10 cellular contexts compared by ENCODE assay signal in the genomic region with DNA sequence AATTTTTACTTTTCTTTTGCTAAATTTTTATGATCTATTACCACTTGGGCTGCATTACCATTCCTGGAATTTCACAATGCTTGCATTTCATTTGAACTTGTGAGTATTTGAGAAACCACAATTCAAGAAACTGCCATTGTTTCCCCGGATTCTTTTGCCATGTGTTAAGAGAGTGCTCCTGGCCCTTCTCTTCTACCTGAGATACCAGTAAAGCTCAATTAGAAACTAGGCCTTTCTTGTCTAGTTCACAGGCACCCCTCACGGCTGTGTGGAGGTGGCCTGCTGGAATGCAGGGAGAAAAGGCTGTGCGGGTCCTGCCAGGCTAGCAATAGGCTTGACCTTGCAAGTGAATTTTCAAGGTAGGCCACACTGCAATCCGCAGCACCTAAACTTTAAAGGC. TPM values are rescaled to one million over a fixed set of nuclear protein-coding genes. Genes with fewer than 3 reads are reported as not detected.
DNase-seq lines count a peak whose midpoint lies in the region; ATAC-seq and TF ChIP-seq lines count a peak whose summit lies in the region.
"Had no signal": no experiment of that assay in that cellular context is flagged by ENCODE, and none has a peak within 500 bp of the region (broad histone marks: within the 10 kb centered on the region; RNA-seq: fewer than 3 reads in every experiment).

No MANE protein-coding gene starts in this region.

- TF ChIP-seq CTCF in WERI-Rb-1 (IDR thresholded peaks at IDR 0.05; ENCODE audit: low read depth, low read length) = no peak

- no peaks in the 10 kb centered on the region for H3K36me3 ChIP-seq in WERI-Rb-1

- POLR2A ChIA-PET in HEK293T (lab: Yijun Ruan, JAX) = no interaction called here

- peak; percentile 56 for DNase-seq in GM03348 (ENCODE audit: low spot score)
- DNase-seq in glomerular visceral epithelial cell (ENCODE audit: extremely low spot score) = peak; percentile 72
- peak; percentile 89 for DNase-seq in renal cortical epithelial cell (ENCODE audit: low read depth)
- DNase-seq in WERI-Rb-1 = no peak
- DNase-seq in HEK293T (ENCODE audit: extremely low spot score) = no peak
- DNase-seq: CD8-positive, alpha-beta memory T cell; NCI-H82 had no signal

- CTCF ChIA-PET in HEK293T (lab: Yijun Ruan, JAX) = no interaction called here

- no peaks in the 10 kb centered on the region for H3K9me3 ChIP-seq in WERI-Rb-1 (ENCODE audit: severe bottlenecking)

- H3K27ac ChIP-seq in angular gyrus (ENCODE audit: low read depth, low read length) (peak overlapping the region; percentile 60), WERI-Rb-1 (no peak overlapping the region)

- H3K4me3 ChIP-seq in WERI-Rb-1 (ENCODE audit: low read depth, low read length) = no peak overlapping the region

- H3K27me3 ChIP-seq in WERI-Rb-1 (ENCODE audit: insufficient read depth, low read depth, severe bottlenecking) = no peaks in the 10 kb centered on the region

- ATAC-seq in HG02610 (IDR thresholded peaks at IDR 0.05; ENCODE audit: unreplicated experiment) (no peak), GM18861 (IDR thresholded peaks at IDR 0.05; ENCODE audit: unreplicated experiment) (no peak)

TF ChIP-seq in HEK293T, 16 proteins besides CTCF, POLR2A, EP300 and RAD21:
- TF ChIP-seq CTBP1 (IDR thresholded peaks at IDR 0.05; ENCODE audit: borderline replicate concordance) = no peak
- TF ChIP-seq ZNF384 (IDR thresholded peaks at IDR 0.05) = no peak
- TF ChIP-seq SP1 (IDR thresholded peaks at IDR 0.05) = no peak
- TF ChIP-seq NFRKB (IDR thresholded peaks at IDR 0.05) = no peak
- TF ChIP-seq HDGF (IDR thresholded peaks at IDR 0.05; ENCODE audit: borderline replicate concordance) = no peak
- no peak for TF ChIP-seq ELF4 (IDR thresholded peaks at IDR 0.05)
- no peak for TF ChIP-seq FOXK2 (IDR thresholded peaks at IDR 0.05)
- no peak for TF ChIP-seq ARNT (IDR thresholded peaks at IDR 0.05)
- TF ChIP-seq FOXM1 (IDR thresholded peaks at IDR 0.05; ENCODE audit: borderline replicate concordance) = no peak
- TF ChIP-seq, protein P1, sequence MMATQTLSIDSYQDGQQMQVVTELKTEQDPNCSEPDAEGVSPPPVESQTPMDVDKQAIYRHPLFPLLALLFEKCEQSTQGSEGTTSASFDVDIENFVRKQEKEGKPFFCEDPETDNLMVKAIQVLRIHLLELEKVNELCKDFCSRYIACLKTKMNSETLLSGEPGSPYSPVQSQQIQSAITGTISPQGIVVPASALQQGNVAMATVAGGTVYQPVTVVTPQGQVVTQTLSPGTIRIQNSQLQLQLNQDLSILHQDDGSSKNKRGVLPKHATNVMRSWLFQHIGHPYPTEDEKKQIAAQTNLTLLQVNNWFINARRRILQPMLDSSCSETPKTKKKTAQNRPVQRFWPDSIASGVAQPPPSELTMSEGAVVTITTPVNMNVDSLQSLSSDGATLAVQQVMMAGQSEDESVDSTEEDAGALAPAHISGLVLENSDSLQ (IDR thresholded peaks at IDR 0.05) = no peak
- TF ChIP-seq L3MBTL2 (conservative IDR thresholded peaks at IDR 0.05) = no peak
- no peak for TF ChIP-seq LEF1 (IDR thresholded peaks at IDR 0.05; ENCODE audit: borderline replicate concordance)
- no peak for TF ChIP-seq BHLHE40 (IDR thresholded peaks at IDR 0.05; ENCODE audit: borderline replicate concordance)
- TF ChIP-seq TARDBP (IDR thresholded peaks at IDR 0.05) = no peak

RNA-seq across cellular contexts. Expression of gene ZEB2, which starts 40.8 kb away (rescaled TPM):
- 9.7 and 23.8 TPM in 2 replicates for total RNA-seq in renal cortical epithelial cell

Comparison
In these comparisons a context has a peak if more than half of its experiments do, and no peak if none do; other contexts are left out.
1. DNase-seq: peak in GM03348 (single experiment), glomerular visceral epithelial cell (single experiment) and renal cortical epithelial cell (single experiment); none in WERI-Rb-1 (single experiment) and HEK293T (single experiment).